In the genomic region with DNA sequence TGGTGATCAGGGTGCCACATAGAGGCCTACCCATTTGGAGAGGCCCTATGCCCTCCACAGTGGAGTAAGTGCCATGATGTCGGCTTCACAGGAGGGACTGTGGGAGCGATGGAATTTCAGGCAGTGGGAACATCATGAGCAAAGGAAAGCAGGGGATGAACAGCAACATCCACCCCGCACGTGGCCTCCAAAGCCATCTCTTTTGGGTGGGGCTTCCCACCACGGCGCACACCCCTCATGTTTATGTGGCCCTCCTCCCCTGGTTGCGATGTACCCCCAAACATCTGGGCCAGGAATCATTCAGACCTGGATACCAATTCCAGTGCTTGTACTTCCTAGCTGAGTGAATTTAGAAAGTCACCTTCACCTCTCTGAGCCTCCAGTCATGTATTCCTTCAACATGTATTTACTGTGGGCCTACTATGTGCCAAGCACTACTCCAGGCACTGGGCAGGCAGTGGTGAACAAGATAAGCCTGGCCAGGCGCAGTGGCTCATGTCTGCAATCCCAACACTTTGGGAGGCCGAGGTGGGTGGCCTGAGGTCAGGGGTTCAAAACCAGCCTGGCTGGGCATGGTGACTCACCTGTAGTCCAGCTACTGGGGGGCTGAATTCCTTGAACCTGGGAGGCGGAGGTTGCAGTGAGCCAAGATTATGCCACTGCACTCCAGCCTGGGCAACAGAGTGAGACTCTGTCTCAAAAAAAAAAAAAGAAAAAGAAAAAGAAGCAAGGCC, we compare ENCODE assay signal across 20 cellular contexts. TPM values are rescaled to one million over a fixed set of nuclear protein-coding genes. Genes with fewer than 3 reads are reported as not detected.
DNase-seq lines count a peak whose midpoint lies in the region; ATAC-seq, FAIRE-seq and TF ChIP-seq lines count a peak whose summit lies in the region.
"Had no signal": no experiment of that assay in that cellular context is flagged by ENCODE, and none has a peak within 500 bp of the region (broad histone marks: within the 10 kb centered on the region; RNA-seq: fewer than 3 reads in every experiment).

No MANE protein-coding gene starts in this region.

- peak overlapping the region; percentile 98 for H3K27ac Mint-ChIP-seq in activated naive CD8-positive, alpha-beta T cell treated with anti-CD3 and anti-CD28 coated beads, Interleukin-2, amount 10 ng/mL, durations not matched to agents 7 days and 5 days
- H3K27ac Mint-ChIP-seq in activated naive CD8-positive, alpha-beta T cell treated with anti-CD3 and anti-CD28 coated beads, Interleukin-2, amount 50 U/mL, for 24 hours = no peak overlapping the region
- no peak overlapping the region for H3K27ac Mint-ChIP-seq in stimulated activated effector memory CD8-positive, alpha-beta T cell treated with anti-CD3 and anti-CD28 coated beads, Interleukin-12 subunit alpha, Interleukin-12 subunit beta, amount 100 ng/mL, for 72 hours

- no peak overlapping the region for H3K4me3 ChIP-seq in H1 (ENCODE audit: extremely low read depth in 1 of 4, insufficient read depth in 2 of 4, low read depth in 3 of 4, low read length in 4 of 4)
- no peak overlapping the region for H3K4me3 ChIP-seq in uterus
- H3K4me3 ChIP-seq: A549 had no signal

- H3K9ac ChIP-seq in H1 (replicated peaks in 1 of 4; ENCODE audit: extremely low read depth in 1 of 4, low read depth in 3 of 4, low read length in 3 of 4) = no peak overlapping the region
- H3K9ac ChIP-seq: SK-N-SH had no signal

- no peaks in the 10 kb centered on the region for H3K27me3 Mint-ChIP-seq in activated naive CD8-positive, alpha-beta T cell treated with anti-CD3 and anti-CD28 coated beads, Interleukin-2, amount 10 ng/mL, durations not matched to agents 7 days and 5 days
- H3K27me3 Mint-ChIP-seq in activated naive CD8-positive, alpha-beta T cell treated with anti-CD3 and anti-CD28 coated beads, Interleukin-2, amount 50 U/mL, for 24 hours = peaks cover 2% of the 10 kb centered on the region

- H3K56ac ChIP-seq in H1 (replicated peaks; ENCODE audit: insufficient read length, low read depth, low read length) = no peak overlapping the region

- peaks cover 17% of the 10 kb centered on the region for H3K23me2 ChIP-seq in H1 (ENCODE audit: low read depth, low read length)

- H2BK12ac ChIP-seq in H1 (ENCODE audit: low read depth, low read length) = peak overlapping the region; percentile 50; the same call in 1 of the 2 replicates

- H3K27me3 ChIP-seq in H1 (replicated peaks in 1 of 4; ENCODE audit: control insufficient read depth in 3 of 4, extremely low read depth in 1 of 4, insufficient read depth in 3 of 4, low read length in 3 of 4) (peaks cover 0 to 14% (median 11%) of the 10 kb centered on the region in 4 experiments; a peak in 5 of 7 replicates), uterus (no peaks in the 10 kb centered on the region)

- no peak for TF ChIP-seq EP300 in H1 (IDR thresholded peaks at IDR 0.05; ENCODE audit: borderline replicate concordance in 1 of 2, low read depth in 2 of 2, low read length in 2 of 2)

- H3K36me3 Mint-ChIP-seq in activated naive CD8-positive, alpha-beta T cell treated with anti-CD3 and anti-CD28 coated beads, Interleukin-2, amount 10 ng/mL, durations not matched to agents 7 days and 5 days = no peaks in the 10 kb centered on the region
- H3K36me3 Mint-ChIP-seq in activated naive CD8-positive, alpha-beta T cell treated with anti-CD3 and anti-CD28 coated beads, Interleukin-2, amount 50 U/mL, for 24 hours (ENCODE audit: low read depth) = no peaks in the 10 kb centered on the region
- peaks cover 45% of the 10 kb centered on the region for H3K36me3 Mint-ChIP-seq in stimulated activated effector memory CD8-positive, alpha-beta T cell treated with anti-CD3 and anti-CD28 coated beads, Interleukin-12 subunit alpha, Interleukin-12 subunit beta, amount 100 ng/mL, for 72 hours

- H3K79me2 ChIP-seq in H1 (ENCODE audit: control insufficient read depth in 1 of 2, insufficient read depth in 2 of 2, low read length in 2 of 2) = peaks cover 0 to 12% of the 10 kb centered on the region in 2 experiments; a peak in 1 of 4 replicates

- no peak overlapping the region for H2BK20ac ChIP-seq in H1 (ENCODE audit: low read length)

- H3K36me3 ChIP-seq in H1 (ENCODE audit: control insufficient read depth in 2 of 4, insufficient read depth in 4 of 4, low read length in 3 of 4) (no peaks in the 10 kb centered on the region), uterus (no peaks in the 10 kb centered on the region)

- H4K5ac ChIP-seq in H1 (ENCODE audit: insufficient read length, low read depth, low read length) = no peak overlapping the region

- no peak overlapping the region for H3K14ac ChIP-seq in H1 (ENCODE audit: insufficient read length)

- H3K27ac ChIP-seq in H1 (ENCODE audit: low read depth, low read length) = no peak overlapping the region
- H3K27ac ChIP-seq in uterus = no peak overlapping the region

- no peak overlapping the region for H3K23ac ChIP-seq in H1 (ENCODE audit: insufficient read length)

- H3K4me1 ChIP-seq in H1 (replicated peaks in 1 of 4; ENCODE audit: control insufficient read depth in 3 of 4, insufficient read depth in 4 of 4, low read length in 3 of 4) = peaks cover 0 to 10% (median 6%) of the 10 kb centered on the region in 4 experiments; a peak in 6 of 7 replicates
- H3K4me1 ChIP-seq in uterus = peaks cover 6 to 7% of the 10 kb centered on the region in 2 donors

- H3K9me3 ChIP-seq in H1 (ENCODE audit: insufficient read depth in 2 of 2, low read depth in 1 of 2, low read length in 1 of 2) (no peaks in the 10 kb centered on the region), uterus (no peaks in the 10 kb centered on the region)
- H3K9me3 ChIP-seq: A549, SK-N-SH had no signal

- DNase-seq in activated naive CD8-positive, alpha-beta T cell treated with anti-CD3 and anti-CD28 coated beads, Interleukin-2, amount 10 ng/mL, durations not matched to agents 7 days and 5 days = no peak
- no peak for DNase-seq in activated naive CD8-positive, alpha-beta T cell treated with anti-CD3 and anti-CD28 coated beads, Interleukin-2, amount 50 U/mL, for 24 hours
- no peak for DNase-seq in GM12892 (ENCODE audit: insufficient read length)
- DNase-seq in H1 (ENCODE audit: low read depth in 1 of 2, low spot score in 2 of 2) = no peak
- no peak for DNase-seq in stimulated activated effector memory CD8-positive, alpha-beta T cell treated with anti-CD3 and anti-CD28 coated beads, Interleukin-12 subunit alpha, Interleukin-12 subunit beta, amount 100 ng/mL, for 72 hours (ENCODE audit: low spot score in 2 of 2)
- DNase-seq in nucleus accumbens (lab: John Stamatoyannopoulos, UW) = no peak
- no peak for DNase-seq in uterus
- DNase-seq: COR-L47, DMS 273 treated with DMSO at 0.1 percent for 48 hours, GOT3, NCI-H1048, NCI-H1436, NCI-H1930, NCI-H345, PC-3, SHP77 treated with DMSO at 0.1 percent for 48 hours, SK-N-SH had no signal

- TF ChIP-seq RAD21 in H1 (IDR thresholded peaks at IDR 0.05 in 1 of 2, conservative IDR thresholded peaks at IDR 0.05 in 1 of 2; ENCODE audit: low read depth in 2 of 2, low read length in 2 of 2) = no peak

- intact Hi-C loops in uterus (cut with DNase I; ENCODE audit: low total_unique reads) = loop anchor here (10.0 kb wide), 1 partner anchor 65 kb away; no protein-coding TSS in a partner anchor

- WGBS in H1 (ENCODE audit: extremely low coverage in 1 of 2, insufficient coverage in 1 of 2, insufficient read length in 1 of 2, insufficient replicate concordance in 2 of 2, low coverage in 1 of 2, low lambda C conversion rate in 2 of 2, missing lambda C conversion rate in 1 of 2), 2 experiments = 93% methylated on average over 10 of the region's 10 CpGs; no CpG with 5 or more reads in 1 of the 2 experiments

- POLR2A ChIA-PET in activated naive CD8-positive, alpha-beta T cell treated with anti-CD3 and anti-CD28 coated beads, Interleukin-2, amount 10 ng/mL, durations not matched to agents 7 days and 5 days (lab: Charles Lee) = interaction anchor here (0.7 to 5.5 kb wide), 5 partner anchors 20 to 118 kb away, joined by 5 to 78 read pairs (median 5); partner anchors contain the start of gene PLA2G6
- POLR2A ChIA-PET in H1 (lab: Charles Lee; ENCODE audit: partially characterized antibody) = interaction anchor here (1.6 kb wide), 1 partner anchor 13 kb away, joined by 3 read pairs; no protein-coding TSS in a partner anchor

- no peak overlapping the region for H4K91ac ChIP-seq in H1 (replicated peaks; ENCODE audit: insufficient read length, low read length)

- TF ChIP-seq POLR2A in GM12892 (IDR thresholded peaks at IDR 0.05; ENCODE audit: low read depth, low read length) (no peak), H1 (IDR thresholded peaks at IDR 0.05; ENCODE audit: control extremely low read depth in 1 of 2, low read depth in 2 of 2, low read length in 2 of 2) (no peak), uterus (IDR thresholded peaks at IDR 0.05) (no peak)

- no peak overlapping the region for H2BK5ac ChIP-seq in H1 (ENCODE audit: low read depth, low read length)

- peaks cover 32% of the 10 kb centered on the region for H3K4me1 Mint-ChIP-seq in activated naive CD8-positive, alpha-beta T cell treated with anti-CD3 and anti-CD28 coated beads, Interleukin-2, amount 10 ng/mL, durations not matched to agents 7 days and 5 days
- H3K4me1 Mint-ChIP-seq in activated naive CD8-positive, alpha-beta T cell treated with anti-CD3 and anti-CD28 coated beads, Interleukin-2, amount 50 U/mL, for 24 hours = peaks cover 41% of the 10 kb centered on the region
- H3K4me1 Mint-ChIP-seq in stimulated activated effector memory CD8-positive, alpha-beta T cell treated with anti-CD3 and anti-CD28 coated beads, Interleukin-12 subunit alpha, Interleukin-12 subunit beta, amount 100 ng/mL, for 72 hours = peaks cover 38% of the 10 kb centered on the region

- FAIRE-seq in GM12892 (lab: Jason Lieb, UNC) = peak; percentile 33
- FAIRE-seq in H1 (lab: Jason Lieb, UNC) = no peak
- FAIRE-seq: A549, G401.6 had no signal

- H3K4me3 Mint-ChIP-seq in activated naive CD8-positive, alpha-beta T cell treated with anti-CD3 and anti-CD28 coated beads, Interleukin-2, amount 10 ng/mL, durations not matched to agents 7 days and 5 days = no peak overlapping the region
- H3K4me3 Mint-ChIP-seq in activated naive CD8-positive, alpha-beta T cell treated with anti-CD3 and anti-CD28 coated beads, Interleukin-2, amount 50 U/mL, for 24 hours = no peak overlapping the region
- H3K4me3 Mint-ChIP-seq in stimulated activated effector memory CD8-positive, alpha-beta T cell treated with anti-CD3 and anti-CD28 coated beads, Interleukin-12 subunit alpha, Interleukin-12 subunit beta, amount 100 ng/mL, for 72 hours = peak overlapping the region; percentile 71

- H3K4ac ChIP-seq in H1 (replicated peaks; ENCODE audit: insufficient read length, low read depth, low read length) = no peak overlapping the region

- no peak overlapping the region for H2AK5ac ChIP-seq in H1 (ENCODE audit: low read depth, low read length)

- H3K4me2 ChIP-seq in H1 (ENCODE audit: insufficient read depth in 1 of 2, low read depth in 2 of 2, low read length in 2 of 2) = no peak overlapping the region
- H3K4me2 ChIP-seq: A549, SK-N-SH had no signal

- ATAC-seq in activated naive CD8-positive, alpha-beta T cell treated with anti-CD3 and anti-CD28 coated beads, Interleukin-2, amount 10 ng/mL, durations not matched to agents 7 days and 5 days (ENCODE audit: low read depth) = no peak
- no peak for ATAC-seq in activated naive CD8-positive, alpha-beta T cell treated with anti-CD3 and anti-CD28 coated beads, Interleukin-2, amount 50 U/mL, for 24 hours
- no peak for ATAC-seq in stimulated activated effector memory CD8-positive, alpha-beta T cell treated with anti-CD3 and anti-CD28 coated beads, Interleukin-12 subunit alpha, Interleukin-12 subunit beta, amount 100 ng/mL, for 72 hours
- ATAC-seq in HG03457 (IDR thresholded peaks at IDR 0.05; ENCODE audit: unreplicated experiment) = no peak
- ATAC-seq: A549, PC-3 had no signal

- no peak overlapping the region for H2BK120ac ChIP-seq in H1 (replicated peaks; ENCODE audit: low read depth, low read length)

- H3K9me3 Mint-ChIP-seq in activated naive CD8-positive, alpha-beta T cell treated with anti-CD3 and anti-CD28 coated beads, Interleukin-2, amount 10 ng/mL, durations not matched to agents 7 days and 5 days = no peaks in the 10 kb centered on the region
- no peaks in the 10 kb centered on the region for H3K9me3 Mint-ChIP-seq in activated naive CD8-positive, alpha-beta T cell treated with anti-CD3 and anti-CD28 coated beads, Interleukin-2, amount 50 U/mL, for 24 hours
- H3K9me3 Mint-ChIP-seq in stimulated activated effector memory CD8-positive, alpha-beta T cell treated with anti-CD3 and anti-CD28 coated beads, Interleukin-12 subunit alpha, Interleukin-12 subunit beta, amount 100 ng/mL, for 72 hours = no peaks in the 10 kb centered on the region

- H3K18ac ChIP-seq in H1 (ENCODE audit: extremely low read depth, low read length) = no peak overlapping the region

- 0 out of 2 replicates have a peak overlapping the region, but pooled peaks have one; percentile 29 for H2BK15ac ChIP-seq in H1 (ENCODE audit: low read length)

- H2AFZ ChIP-seq in H1 (ENCODE audit: low read length) = no peak overlapping the region

- CTCF ChIA-PET in H1 (lab: Charles Lee; ENCODE audit: partially characterized antibody) = interaction anchor here (0.6 to 2.1 kb wide), 3 partner anchors 15 to 642 kb away, joined by 3 to 7 read pairs (median 6); no protein-coding TSS in a partner anchor

- no peak overlapping the region; the same call in 1 of the 2 replicates for H4K8ac ChIP-seq in H1 (ENCODE audit: extremely low read depth, insufficient read depth, low read length)

- TF ChIP-seq CTCF in H1 (IDR thresholded peaks at IDR 0.05; ENCODE audit: control extremely low read depth in 1 of 3, insufficient read depth in 1 of 3, low read depth in 1 of 3, low read length in 3 of 3) (no peak), uterus (IDR thresholded peaks at IDR 0.05) (no peak)

- peaks cover 3 to 7% of the 10 kb centered on the region in 2 experiments for H4K20me1 ChIP-seq in H1 (replicated peaks in 1 of 2; ENCODE audit: control insufficient read depth in 1 of 2, insufficient read depth in 2 of 2, low read length in 2 of 2)

- no peaks in the 10 kb centered on the region for H3K79me1 ChIP-seq in H1 (ENCODE audit: low read depth, low read length)

RNA-seq across cellular contexts. Expression of gene MAFF, which starts 1.8 kb away (rescaled TPM):
- total RNA-seq in activated naive CD8-positive, alpha-beta T cell treated with anti-CD3 and anti-CD28 coated beads, Interleukin-2, amount 10 ng/mL, durations not matched to agents 7 days and 5 days = 10 to 100 TPM; 10.8 to 12.8 TPM
- 3.5 TPM for polyA plus RNA-seq in GM12892 (2012; ENCODE audit: missing spikeins)
- total RNA-seq in H1 (2021; fragmentation: NEBNext Ultra II Directional; extraction: Animal tissue kit (Norgen Biotek cat#: 25700)) = 6.2 and 6.3 TPM in 2 replicates
- polyA plus RNA-seq in H1 (2011; rRNA removed) = 1.5 and 2.4 TPM in 2 replicates
- 2.9 TPM for polyA plus RNA-seq in H1 (2011; cell fraction: cytosol; rRNA removed)
- 2.1 TPM for polyA plus RNA-seq in H1 (2011; cell fraction: nucleus; rRNA removed)
- polyA plus RNA-seq in H1 (2012, experiment 1 of 2) = 3.3 to 4.4 TPM (median 4.0 TPM) in 4 replicates
- 4.4 TPM for polyA plus RNA-seq in H1 (2012, experiment 2 of 2)
- 4.0 TPM for polyA plus RNA-seq in H1 (2013, experiment 1 of 2)
- polyA plus RNA-seq in H1 (2013, experiment 2 of 2) = 4.0 TPM
- polyA minus RNA-seq in H1 (2011; rRNA and poly(A)+ RNA removed) = 1.0 and 1.3 TPM in 2 replicates
- polyA minus RNA-seq in H1 (2011; cell fraction: cytosol; rRNA and poly(A)+ RNA removed) = 3.1 TPM
- polyA minus RNA-seq in H1 (2011; cell fraction: nucleus; rRNA and poly(A)+ RNA removed) = 4.4 TPM
- total RNA-seq in uterus = 100 to 1,000 TPM in 1 of 4 donors, 10 to 100 TPM in 3; 10.1 to 180 (median 44.0) TPM

RNA-seq across cellular contexts. Expression of gene PLA2G6, which starts 18.4 kb away (rescaled TPM):
- total RNA-seq in activated naive CD8-positive, alpha-beta T cell treated with anti-CD3 and anti-CD28 coated beads, Interleukin-2, amount 10 ng/mL, durations not matched to agents 7 days and 5 days = 100 to 1,000 TPM in 1 of 2 experiments, 10 to 100 TPM in 1; 94.6 to 103 TPM
- polyA plus RNA-seq in GM12892 (2012; ENCODE audit: missing spikeins) = 16.3 TPM
- total RNA-seq in H1 (2021; fragmentation: NEBNext Ultra II Directional; extraction: Animal tissue kit (Norgen Biotek cat#: 25700)) = 13.2 and 14.2 TPM in 2 replicates
- polyA plus RNA-seq in H1 (2011; rRNA removed) = 21.0 and 36.0 TPM in 2 replicates
- polyA plus RNA-seq in H1 (2011; cell fraction: cytosol; rRNA removed) = 22.6 TPM
- polyA plus RNA-seq in H1 (2011; cell fraction: nucleus; rRNA removed) = 133 TPM
- polyA plus RNA-seq in H1 (2012, experiment 1 of 2) = 12.9 to 21.4 TPM (median 16.6 TPM) in 4 replicates
- 9.4 TPM for polyA plus RNA-seq in H1 (2012, experiment 2 of 2)
- polyA plus RNA-seq in H1 (2013, experiment 1 of 2) = 8.7 TPM
- polyA plus RNA-seq in H1 (2013, experiment 2 of 2) = 7.3 TPM
- 43.1 and 49.8 TPM in 2 replicates for polyA minus RNA-seq in H1 (2011; rRNA and poly(A)+ RNA removed)
- 21.7 TPM for polyA minus RNA-seq in H1 (2011; cell fraction: cytosol; rRNA and poly(A)+ RNA removed)
- polyA minus RNA-seq in H1 (2011; cell fraction: nucleus; rRNA and poly(A)+ RNA removed) = 103 TPM
- total RNA-seq in uterus = 10 to 100 TPM in 3 of 4 donors, 1 to 10 TPM in 1; 8.7 to 50.9 (median 34.5) TPM
